Comparison of ENCODE assay signal across 17 cellular contexts in the genomic region with DNA sequence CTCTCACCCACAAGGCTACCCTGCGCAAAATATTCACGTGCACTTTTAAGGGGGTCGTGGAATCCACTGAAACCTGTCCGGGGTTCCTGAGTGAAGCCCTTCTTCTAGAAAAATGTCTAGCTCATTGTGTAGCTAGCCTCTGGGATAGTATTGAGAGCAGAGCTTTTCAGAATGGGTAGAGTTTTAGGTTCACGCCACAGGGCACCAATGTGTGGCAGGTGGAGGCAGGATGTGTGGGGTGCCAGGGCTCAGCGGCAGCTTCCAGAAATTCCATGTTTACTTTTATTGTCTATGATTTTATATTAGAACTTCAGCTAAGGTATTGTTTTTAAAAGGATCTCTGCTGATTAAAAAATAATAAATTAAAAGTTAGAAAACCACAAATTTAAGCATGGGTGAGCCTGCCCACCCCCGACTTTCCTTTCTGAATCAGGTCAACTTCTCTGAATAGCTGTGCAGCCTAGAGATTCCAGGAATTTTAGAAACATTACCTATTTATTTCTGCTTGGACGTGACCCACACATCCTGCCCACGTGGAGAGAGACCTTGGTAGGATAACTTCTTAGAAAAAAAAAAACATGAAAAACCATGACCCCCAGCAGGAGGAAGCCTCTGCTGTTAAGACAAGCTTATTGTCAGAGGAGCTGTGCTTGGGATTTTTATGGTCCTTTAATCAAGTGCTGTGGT.
DNase-seq lines count a peak whose midpoint lies in the region; ATAC-seq and TF ChIP-seq lines count a peak whose summit lies in the region.
"Had no signal": no experiment of that assay in that cellular context is flagged by ENCODE, and none has a peak within 500 bp of the region (broad histone marks: within the 10 kb centered on the region; RNA-seq: fewer than 3 reads in every experiment).

No MANE protein-coding gene starts in this region.

- H3K27ac ChIP-seq in DND-41 (ENCODE audit: low read length): no peak overlapping the region

- no peaks in the 10 kb centered on the region for H4K20me1 ChIP-seq in DND-41 (ENCODE audit: insufficient read depth, low read length)

- ATAC-seq in DND-41 (ENCODE audit: insufficient read depth, low read depth): peak; percentile 31; the same call in 1 of the 3 replicates
- no peak for ATAC-seq in HG02973 (IDR thresholded peaks at IDR 0.05; ENCODE audit: unreplicated experiment)
- ATAC-seq: K562 had no signal

- H3K9me3 ChIP-seq in DND-41 (ENCODE audit: insufficient read depth, low read length, severe bottlenecking) (no peaks in the 10 kb centered on the region), BE2C (no peaks in the 10 kb centered on the region)

- TF ChIP-seq CTCF in DND-41 (IDR thresholded peaks at IDR 0.05; ENCODE audit: borderline replicate concordance, extremely low read depth, low read length, poor library complexity, severe bottlenecking) (no peak), BE2C (IDR thresholded peaks at IDR 0.05; ENCODE audit: low read depth, low read length) (no peak)

- H3K9ac ChIP-seq in DND-41 (ENCODE audit: low read depth, low read length): no peak overlapping the region

- H3K27me3 ChIP-seq in DND-41 (ENCODE audit: insufficient read depth, low read length, poor library complexity) (no peaks in the 10 kb centered on the region), BE2C (no peaks in the 10 kb centered on the region)

- H3K36me3 ChIP-seq in DND-41 (ENCODE audit: insufficient read depth, low read length): no peaks in the 10 kb centered on the region
- no peaks in the 10 kb centered on the region for H3K36me3 ChIP-seq in BE2C

- H2AFZ ChIP-seq in DND-41 (ENCODE audit: low read depth, low read length): no peak overlapping the region

- in situ Hi-C loops in G401 (cut with HindIII; ENCODE audit: low sequenced_read_pairs): no loop called here

- peaks cover 5% of the 10 kb centered on the region for H3K4me1 ChIP-seq in DND-41 (ENCODE audit: insufficient read depth, low read length)
- H3K4me1 ChIP-seq in BE2C: no peaks in the 10 kb centered on the region

- DNase-seq in DND-41: no peak
- peak; percentile 86 for DNase-seq in G401 (ENCODE audit: low spot score)
- DNase-seq in cerebellar cortex (ENCODE audit: low spot score): peak; percentile 84
- DNase-seq in kidney glomerular epithelial cell (lab: John Stamatoyannopoulos, UW): peak; percentile 84
- no peak for DNase-seq in NCI-H446 (lab: John Stamatoyannopoulos, UW)
- no peak for DNase-seq in BE2C
- DNase-seq: ACHN, AML-193, DMS 273 treated with DMSO at 0.1 percent for 48 hours, GDM1, NCI-H1694 treated with DMSO at 0.1 percent for 48 hours, NCI-H2107, NCI-H2227 treated with DMSO at 0.1 percent for 48 hours, NCI-H524, SIG-M5 had no signal

- no peak overlapping the region for H3K4me2 ChIP-seq in DND-41 (ENCODE audit: insufficient read depth, low read length)

- no peak overlapping the region for H3K4me3 ChIP-seq in DND-41 (ENCODE audit: low read depth in 1 of 2, low read length in 2 of 2)
- H3K4me3 ChIP-seq in BE2C (ENCODE audit: low read depth, low read length): no peak overlapping the region
- H3K4me3 ChIP-seq: K562 had no signal

- H3K79me2 ChIP-seq in DND-41 (ENCODE audit: insufficient read depth, low read length): no peaks in the 10 kb centered on the region

Comparison
In these comparisons a context has a peak if more than half of its experiments do, and no peak if none do; other contexts are left out.
1. DNase-seq: peak in G401 (single experiment), cerebellar cortex (single experiment) and kidney glomerular epithelial cell (single experiment); none in DND-41 (single experiment), NCI-H446 (0 of 2) and BE2C (single experiment).